ENCODE assay signal across 20 cellular contexts in genomic region chr1:114192328-114192727, GRCh38. TPM values are rescaled to one million over a fixed set of nuclear protein-coding genes. Genes with fewer than 3 reads are reported as not detected.
"Had no signal": no experiment of that assay in that cellular context is flagged by ENCODE, and none has a peak within 500 bp of the region (broad histone marks: within the 10 kb centered on the region; RNA-seq: fewer than 3 reads in every experiment).

No MANE protein-coding gene starts in this region.

- ATAC-seq: effector memory CD8-positive, alpha-beta T cell; gastrocnemius medialis; heart right ventricle; left lung; lower lobe of right lung; natural killer cell treated with Interleukin-12 subunit alpha and Interleukin-12 subunit beta and Interleukin-15 and Interleukin-18, amount 100 ng/mL, for 72 hours; pancreas; right cardiac atrium had no signal

- H3K9me3 ChIP-seq: gastrocnemius medialis, lower lobe of right lung, pancreas had no signal

- H3K4me1 Mint-ChIP-seq: memory B cell had no signal

- H3K4me3 Mint-ChIP-seq: dendritic cell treated with granulocyte-macrophage colony-stimulating factor and Interleukin-4, amounts not matched to agents 40 ng/mL and 50 ng/mL, for 4 days; effector memory CD8-positive, alpha-beta T cell; immature natural killer cell; memory B cell; natural killer cell treated with Interleukin-12 subunit alpha and Interleukin-12 subunit beta and Interleukin-15 and Interleukin-18, amount 100 ng/mL, for 72 hours had no signal

- H3K4me1 ChIP-seq: gastrocnemius medialis, heart right ventricle, left lung, lower lobe of right lung, pancreas had no signal

- DNase-seq: effector memory CD8-positive, alpha-beta T cell; erythroblast; gastrocnemius medialis; heart right ventricle; hypothalamus; immature natural killer cell; left lung; lower lobe of right lung; midbrain; occipital lobe; pancreas; right cardiac atrium; small intestine; stimulated activated CD4-positive, alpha-beta T cell treated with anti-CD3 and anti-CD28 coated beads, Interleukin-12 subunit alpha, Interleukin-12 subunit beta, amount 100 ng/mL, for 4 hours; stimulated activated naive CD4-positive, alpha-beta T cell treated with Interleukin-2 at 50 U/mL for 16 hours had no signal

- H3K27me3 ChIP-seq: gastrocnemius medialis, pancreas had no signal

- H3K27ac Mint-ChIP-seq: dendritic cell treated with granulocyte-macrophage colony-stimulating factor and Interleukin-4, amounts not matched to agents 40 ng/mL and 50 ng/mL, for 4 days; effector memory CD8-positive, alpha-beta T cell; immature natural killer cell; memory B cell; natural killer cell treated with Interleukin-12 subunit alpha and Interleukin-12 subunit beta and Interleukin-15 and Interleukin-18, amount 100 ng/mL, for 72 hours; progenitor cell of endocrine pancreas had no signal

- H3K36me3 ChIP-seq: gastrocnemius medialis, heart right ventricle, left lung, lower lobe of right lung, pancreas had no signal

- H3K36me3 Mint-ChIP-seq: memory B cell had no signal

- H3K9me3 Mint-ChIP-seq: dendritic cell treated with granulocyte-macrophage colony-stimulating factor and Interleukin-4, amounts not matched to agents 40 ng/mL and 50 ng/mL, for 4 days; effector memory CD8-positive, alpha-beta T cell; natural killer cell treated with Interleukin-12 subunit alpha and Interleukin-12 subunit beta and Interleukin-15 and Interleukin-18, amount 100 ng/mL, for 72 hours had no signal

- H3K27ac ChIP-seq: gastrocnemius medialis, heart right ventricle, left lung, lower lobe of right lung, pancreas had no signal

- H3K4me3 ChIP-seq: gastrocnemius medialis, heart right ventricle, left lung, lower lobe of right lung, pancreas had no signal

RNA-seq across cellular contexts. Expression of gene SYT6, which starts 38.7 kb away (rescaled TPM):
- total RNA-seq: left lung; lower lobe of right lung; natural killer cell treated with Interleukin-12 subunit alpha and Interleukin-12 subunit beta and Interleukin-15 and Interleukin-18, amount 100 ng/mL, for 72 hours; right cardiac atrium had no signal
- polyA plus RNA-seq: heart right ventricle, immature natural killer cell, keratinocyte, right cardiac atrium had no signal
